In the genomic region with DNA sequence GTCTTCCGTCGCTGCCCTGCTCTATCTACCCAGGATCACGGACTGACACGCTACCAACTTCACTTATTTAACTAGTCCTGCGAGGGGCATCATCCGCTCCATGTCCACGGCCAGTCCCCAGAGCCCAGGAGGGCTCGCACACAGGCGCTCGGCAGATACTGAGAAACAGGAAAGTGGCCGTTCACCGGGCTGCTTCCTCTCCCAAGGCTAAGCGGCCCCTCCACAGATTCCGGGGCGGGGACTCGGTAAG, we compare ENCODE assay signal across 1 cellular context.
TF ChIP-seq lines count a peak whose summit lies in the region.

No MANE protein-coding gene starts in this region.

TF ChIP-seq in GM12891, 5 proteins besides CTCF, POLR2A, EP300 and RAD21 (continued from another document):
- TF ChIP-seq PAX5 (IDR thresholded peaks at IDR 0.05; ENCODE audit: insufficient read depth, low read length, severe bottlenecking), result no peak
- no peak for TF ChIP-seq POLR2AphosphoS5 (IDR thresholded peaks at IDR 0.05; ENCODE audit: low read depth, low read length)
- no peak for TF ChIP-seq TAF1 (IDR thresholded peaks at IDR 0.05; ENCODE audit: low read depth, low read length)
- no peak for TF ChIP-seq SPI1 (IDR thresholded peaks at IDR 0.05; ENCODE audit: low read depth, low read length)
TF ChIP-seq in GM12891: peak in this region for 0.
